2 cellular contexts compared by ENCODE assay signal in genomic region chr2:128549646-128550260, GRCh38.
TF ChIP-seq lines count a peak whose summit lies in the region.

No MANE protein-coding gene starts in this region.

TF ChIP-seq in GM23338, 12 proteins besides CTCF, POLR2A, EP300 and RAD21 (continued from another document):
- TF ChIP-seq REST (IDR thresholded peaks at IDR 0.05; ENCODE audit: unreplicated experiment) (no peak), NANOG (IDR thresholded peaks at IDR 0.05; ENCODE audit: borderline replicate concordance) (no peak), EZH2 (IDR thresholded peaks at IDR 0.05; ENCODE audit: low read depth, unreplicated experiment) (no peak), EZH2phosphoT487 (IDR thresholded peaks at IDR 0.05; ENCODE audit: unreplicated experiment) (no peak), ZNF114 (CRISPR knock-in tag; IDR thresholded peaks at IDR 0.05) (no peak), ETS1 (IDR thresholded peaks at IDR 0.05) (no peak), JUNB (IDR thresholded peaks at IDR 0.05; ENCODE audit: unreplicated experiment) (no peak), STAT1 (IDR thresholded peaks at IDR 0.05; ENCODE audit: unreplicated experiment) (no peak), ZNF462 (CRISPR knock-in tag; IDR thresholded peaks at IDR 0.05) (no peak)

TF ChIP-seq in K562, 482 proteins besides CTCF, POLR2A, EP300 and RAD21 (continued from another document):
- no peak for TF ChIP-seq PCBP2 (IDR thresholded peaks at IDR 0.05; ENCODE audit: low read depth, low read length, poor library complexity, severe bottlenecking)
- TF ChIP-seq ZNF197 (CRISPR knock-in tag; IDR thresholded peaks at IDR 0.05; ENCODE audit: low read depth) = no peak
- TF ChIP-seq ZFPM2 (CRISPR knock-in tag; IDR thresholded peaks at IDR 0.05) = no peak
- TF ChIP-seq CREM (IDR thresholded peaks at IDR 0.05; ENCODE audit: low read depth) = no peak
- TF ChIP-seq RREB1 (CRISPR knock-in tag; IDR thresholded peaks at IDR 0.05) = no peak
- peak; percentile 71 for TF ChIP-seq MAFK (IDR thresholded peaks at IDR 0.05; ENCODE audit: low read length)
- no peak for TF ChIP-seq PURB (CRISPR knock-in tag; IDR thresholded peaks at IDR 0.05; ENCODE audit: low read depth)
- TF ChIP-seq MGA (IDR thresholded peaks at IDR 0.05) = no peak
- no peak for TF ChIP-seq ZNF408 (CRISPR knock-in tag; IDR thresholded peaks at IDR 0.05; ENCODE audit: low read depth)
- TF ChIP-seq SP2 (IDR thresholded peaks at IDR 0.05; ENCODE audit: extremely low read depth, low read depth, low read length, poor library complexity, severe bottlenecking) = no peak
- no peak for TF ChIP-seq ILF3 (IDR thresholded peaks at IDR 0.05; ENCODE audit: borderline replicate concordance)
- no peak for TF ChIP-seq ZBTB26 (CRISPR knock-in tag; IDR thresholded peaks at IDR 0.05)
- TF ChIP-seq ZNF134 (CRISPR knock-in tag; conservative IDR thresholded peaks at IDR 0.05) = no peak
- no peak for TF ChIP-seq TBP (optimal IDR thresholded peaks at IDR 0.05; ENCODE audit: low read depth, low read length)
- TF ChIP-seq CREB1 (IDR thresholded peaks at IDR 0.05) = no peak
- no peak for TF ChIP-seq CREB1 (CRISPR knock-in tag; IDR thresholded peaks at IDR 0.05)
- peak; percentile 74 for TF ChIP-seq MAFG (tag; conservative IDR thresholded peaks at IDR 0.05)
- TF ChIP-seq ARID2 (IDR thresholded peaks at IDR 0.05) = no peak
- TF ChIP-seq FUS (optimal IDR thresholded peaks at IDR 0.05; ENCODE audit: low read depth, low read length) = no peak
- TF ChIP-seq NFRKB (IDR thresholded peaks at IDR 0.05; ENCODE audit: low read depth) = no peak
- peak; percentile 72 for TF ChIP-seq ZNF316 (IDR thresholded peaks at IDR 0.05)
- no peak for TF ChIP-seq ZNF696 (CRISPR knock-in tag; conservative IDR thresholded peaks at IDR 0.05)
- no peak for TF ChIP-seq IRF9 (tag; IDR thresholded peaks at IDR 0.05)
- no peak for TF ChIP-seq NCOA2 (IDR thresholded peaks at IDR 0.05; ENCODE audit: partially characterized antibody in 2 of 2)
TF ChIP-seq in K562: peak in this region for 5.
